Comparison of ENCODE assay signal across 8 cellular contexts in the genomic region with DNA sequence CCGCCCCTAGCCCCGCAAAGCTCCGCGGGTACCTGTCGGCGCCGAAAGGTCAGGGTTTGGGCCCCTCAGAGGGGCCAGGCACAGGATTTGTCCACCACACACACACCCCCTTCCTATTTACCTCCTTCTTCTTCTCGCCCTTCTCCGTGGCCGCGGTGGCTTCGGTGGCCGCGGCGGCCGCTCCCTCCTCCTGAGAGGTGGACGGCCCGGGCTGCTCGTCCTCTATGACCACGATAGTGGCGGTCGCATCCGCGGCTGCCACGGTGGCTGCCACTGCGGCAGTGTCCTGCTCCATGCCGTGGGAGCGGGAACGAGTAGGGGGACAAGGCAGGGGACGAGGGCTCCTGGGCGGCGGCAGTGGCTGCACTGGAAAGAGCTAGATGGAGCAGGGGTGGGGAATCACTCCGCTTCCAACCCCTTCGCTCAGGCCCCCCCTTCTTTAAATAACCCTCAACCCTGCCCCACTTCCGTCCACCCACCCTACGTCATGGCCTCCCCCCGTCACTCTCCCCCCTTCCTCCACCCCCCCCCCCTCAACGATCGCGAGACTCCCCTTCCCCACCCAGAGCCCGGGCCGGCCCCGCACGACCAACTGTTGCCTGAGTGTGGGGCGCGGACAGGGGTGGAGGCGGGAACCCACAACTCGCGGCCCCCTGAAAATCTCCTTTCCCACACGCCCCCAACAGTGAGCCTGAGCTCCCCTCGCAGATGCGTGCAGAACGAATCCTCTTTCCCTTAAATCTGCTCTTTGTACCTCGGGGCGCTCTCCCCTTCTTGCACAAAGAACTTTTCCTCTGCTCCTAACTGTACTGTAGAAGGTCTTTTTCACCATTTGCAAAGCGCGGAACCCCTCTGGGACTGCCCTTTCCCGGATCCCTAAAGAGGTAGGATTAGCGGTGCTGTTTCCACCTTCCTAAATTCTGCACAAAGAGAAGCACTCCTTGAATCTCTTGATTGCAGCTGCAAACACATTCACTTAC. TPM values are rescaled to one million over a fixed set of nuclear protein-coding genes. Genes with fewer than 3 reads are reported as not detected.
DNase-seq lines count a peak whose midpoint lies in the region; ATAC-seq and TF ChIP-seq lines count a peak whose summit lies in the region.

SMARCA1 (minus strand) TSS at position 415 of the 980 bp plus-strand sequence; CDS start at position 295, 120 bp downstream.

- peaks cover 14% of the 10 kb centered on the region for H3K27me3 Mint-ChIP-seq in Calu3 (ENCODE audit: unreplicated experiment)
- peaks cover 9% of the 10 kb centered on the region for H3K27me3 Mint-ChIP-seq in activated naive CD8-positive, alpha-beta T cell treated with anti-CD3 and anti-CD28 coated beads for 36 hours
- peaks cover 21% of the 10 kb centered on the region in 2 donors for H3K27me3 Mint-ChIP-seq in natural killer cell treated with Interleukin-12 subunit alpha and Interleukin-12 subunit beta and Interleukin-15 and Interleukin-18, amount 100 ng/mL, for 72 hours

- BruUV-seq in Calu3 (replicated peaks; lab: Mats Ljungman, UMichigan), result no TSS peak

- H3K4me3 Mint-ChIP-seq in Calu3 (ENCODE audit: low read depth, unreplicated experiment), result peak within 1 kb of the TSS; percentile 88
- H3K4me3 Mint-ChIP-seq in activated naive CD8-positive, alpha-beta T cell treated with anti-CD3 and anti-CD28 coated beads for 36 hours, result peak within 1 kb of the TSS; percentile 78
- H3K4me3 Mint-ChIP-seq in natural killer cell treated with Interleukin-12 subunit alpha and Interleukin-12 subunit beta and Interleukin-15 and Interleukin-18, amount 100 ng/mL, for 72 hours, result peak within 1 kb of the TSS; percentile 79

- peak in 1 of 2 donors; percentile 46 for TF ChIP-seq POLR2A in gastroesophageal sphincter (IDR thresholded peaks at IDR 0.05)

- H3K36me3 ChIP-seq in gastroesophageal sphincter, result no peaks in the 10 kb centered on the region

- H3K27ac Mint-ChIP-seq in Calu3 (ENCODE audit: unreplicated experiment), result peak within 1 kb of the TSS; percentile 70
- no peak within 1 kb of the TSS for H3K27ac Mint-ChIP-seq in activated naive CD8-positive, alpha-beta T cell treated with anti-CD3 and anti-CD28 coated beads for 36 hours
- H3K27ac Mint-ChIP-seq in natural killer cell treated with Interleukin-12 subunit alpha and Interleukin-12 subunit beta and Interleukin-15 and Interleukin-18, amount 100 ng/mL, for 72 hours, result no peak within 1 kb of the TSS

- peak within 1 kb of the TSS; percentile 88 to 98 (median 94) for H3K27ac ChIP-seq in gastroesophageal sphincter

- TF ChIP-seq CTCF in Calu3 (IDR thresholded peaks at IDR 0.05; ENCODE audit: unreplicated experiment), result no peak
- TF ChIP-seq CTCF in LNCaP clone FGC (IDR thresholded peaks at IDR 0.05; ENCODE audit: control insufficient read depth, extremely low read depth, insufficient read depth), result no peak
- TF ChIP-seq CTCF in gastroesophageal sphincter (IDR thresholded peaks at IDR 0.05), result no peak

- peak; percentile 2 for DNase-seq in Calu3
- no peak for DNase-seq in LNCaP clone FGC (ENCODE audit: low read depth)
- DNase-seq in activated naive CD8-positive, alpha-beta T cell treated with anti-CD3 and anti-CD28 coated beads for 36 hours, result no peak
- no peak for DNase-seq in natural killer cell treated with Interleukin-12 subunit alpha and Interleukin-12 subunit beta and Interleukin-15 and Interleukin-18, amount 100 ng/mL, for 72 hours (ENCODE audit: low spot score)
- DNase-seq in HK-2 (ENCODE audit: unreplicated experiment), result no peak

- no peaks in the 10 kb centered on the region for H3K9me3 Mint-ChIP-seq in Calu3 (ENCODE audit: low read depth, unreplicated experiment)
- no peaks in the 10 kb centered on the region for H3K9me3 Mint-ChIP-seq in activated naive CD8-positive, alpha-beta T cell treated with anti-CD3 and anti-CD28 coated beads for 36 hours
- H3K9me3 Mint-ChIP-seq in natural killer cell treated with Interleukin-12 subunit alpha and Interleukin-12 subunit beta and Interleukin-15 and Interleukin-18, amount 100 ng/mL, for 72 hours, result no peaks in the 10 kb centered on the region

- peaks cover 0 to 23% (median 0%) of the 10 kb centered on the region in 3 donors for H3K4me1 ChIP-seq in gastroesophageal sphincter

- no peaks in the 10 kb centered on the region for H3K4me1 Mint-ChIP-seq in Calu3 (ENCODE audit: low read depth, unreplicated experiment)
- H3K4me1 Mint-ChIP-seq in activated naive CD8-positive, alpha-beta T cell treated with anti-CD3 and anti-CD28 coated beads for 36 hours, result no peaks in the 10 kb centered on the region
- peaks cover 5 to 6% of the 10 kb centered on the region in 2 donors for H3K4me1 Mint-ChIP-seq in natural killer cell treated with Interleukin-12 subunit alpha and Interleukin-12 subunit beta and Interleukin-15 and Interleukin-18, amount 100 ng/mL, for 72 hours (ENCODE audit: low read depth in 2 of 2)

- CTCF ChIA-PET in Calu3 (lab: Charles Lee), result no interaction called here

- no peaks in the 10 kb centered on the region for H3K27me3 ChIP-seq in gastroesophageal sphincter

- H3K36me3 Mint-ChIP-seq in Calu3 (ENCODE audit: insufficient read depth, unreplicated experiment), result peaks cover 22% of the 10 kb centered on the region
- no peaks in the 10 kb centered on the region for H3K36me3 Mint-ChIP-seq in activated naive CD8-positive, alpha-beta T cell treated with anti-CD3 and anti-CD28 coated beads for 36 hours
- no peaks in the 10 kb centered on the region for H3K36me3 Mint-ChIP-seq in natural killer cell treated with Interleukin-12 subunit alpha and Interleukin-12 subunit beta and Interleukin-15 and Interleukin-18, amount 100 ng/mL, for 72 hours

- H3K9me3 ChIP-seq in gastroesophageal sphincter, result no peaks in the 10 kb centered on the region

- ATAC-seq in gastroesophageal sphincter (peak; percentile 82), HG03378 (IDR thresholded peaks at IDR 0.05; ENCODE audit: unreplicated experiment) (no peak), HG02610 (IDR thresholded peaks at IDR 0.05; ENCODE audit: unreplicated experiment) (no peak)
- ATAC-seq in natural killer cell treated with Interleukin-12 subunit alpha and Interleukin-12 subunit beta and Interleukin-15 and Interleukin-18, amount 100 ng/mL, for 72 hours, result peak in 1 of 2 donors; percentile 45

- no peak for TF ChIP-seq EP300 in gastroesophageal sphincter (IDR thresholded peaks at IDR 0.05)

- intact Hi-C loops in Calu3 (cut with micrococcal nuclease; ENCODE audit: unreplicated experiment), result no loop called here

- 56% methylated on average over 4 of the region's 59 CpGs; no CpG with 5 or more reads in 1 of the 2 donors for WGBS in gastroesophageal sphincter (ENCODE audit: low coverage in 1 of 2), 2 donors

- peak within 1 kb of the TSS; percentile 51 for H3K4me3 ChIP-seq in LNCaP clone FGC (ENCODE audit: low read depth, low read length)
- peak within 1 kb of the TSS; percentile 80 to 99 for H3K4me3 ChIP-seq in gastroesophageal sphincter

RNA-seq across cellular contexts. Expression of gene SMARCA1, which starts in this region (rescaled TPM):
- total RNA-seq in Calu3 (2022), result 10.1 and 11.0 TPM in 2 replicates
- total RNA-seq in activated naive CD8-positive, alpha-beta T cell treated with anti-CD3 and anti-CD28 coated beads for 36 hours, result under 1 TPM; 0.40 to 0.47 TPM
- 10 to 100 TPM; 55.4 to 91.7 (median 64.1) TPM for total RNA-seq in gastroesophageal sphincter
- total RNA-seq in natural killer cell treated with Interleukin-12 subunit alpha and Interleukin-12 subunit beta and Interleukin-15 and Interleukin-18, amount 100 ng/mL, for 72 hours, result not detected
